8 cellular contexts compared by ENCODE assay signal in the genomic region with DNA sequence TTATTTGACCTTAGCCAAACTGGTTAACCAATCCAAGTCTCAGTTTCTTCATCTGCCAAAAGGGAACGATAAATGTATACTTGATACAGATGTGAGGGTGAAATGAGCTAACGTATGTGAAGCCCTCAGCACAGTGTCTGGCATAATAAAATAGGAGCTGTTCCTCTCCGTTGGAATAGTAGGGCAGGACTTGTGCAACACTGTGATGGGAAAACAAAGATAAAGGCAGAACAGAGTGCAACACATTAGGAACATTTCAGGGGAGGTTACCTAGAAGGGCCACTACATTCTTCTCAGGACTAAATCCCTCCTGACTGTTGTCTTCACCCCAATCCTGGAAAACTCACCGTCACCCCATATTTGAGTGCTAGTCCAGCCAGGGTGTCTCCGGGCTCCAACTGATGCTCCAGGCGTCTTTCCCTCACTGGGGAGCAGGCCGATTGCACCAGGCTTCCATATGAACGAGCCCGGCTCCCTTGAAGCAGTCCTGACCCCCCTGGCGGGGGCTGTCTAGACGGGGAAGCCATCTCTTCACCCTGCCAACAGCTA. TPM values are rescaled to one million over a fixed set of nuclear protein-coding genes. Genes with fewer than 3 reads are reported as not detected.
DNase-seq lines count a peak whose midpoint lies in the region; ATAC-seq and TF ChIP-seq lines count a peak whose summit lies in the region.

No MANE protein-coding gene starts in this region.

- ATAC-seq in gastroesophageal sphincter: peak; percentile 33
- no peak for ATAC-seq in HG03457 (IDR thresholded peaks at IDR 0.05; ENCODE audit: unreplicated experiment)

- no peak for TF ChIP-seq EP300 in gastroesophageal sphincter (IDR thresholded peaks at IDR 0.05)

- H3K4me1 ChIP-seq in gastroesophageal sphincter (peaks cover 4 to 63% (median 22%) of the 10 kb centered on the region in 3 donors), rectal smooth muscle tissue (ENCODE audit: control insufficient read depth, insufficient read depth, low read length) (peaks cover 8% of the 10 kb centered on the region)

- H3K9me3 ChIP-seq in gastroesophageal sphincter: no peaks in the 10 kb centered on the region

- WGBS in gastroesophageal sphincter (ENCODE audit: low coverage in 1 of 2), 2 donors: 16 to 31% methylated on average over 5 to 6 of the region's 11 CpGs

- peak overlapping the region; percentile 63 for H3K9ac ChIP-seq in rectal smooth muscle tissue (ENCODE audit: low read length)

- no peaks in the 10 kb centered on the region for H3K27me3 ChIP-seq in GM06990 (replicated peaks; ENCODE audit: control insufficient read depth, insufficient read depth, low read length)
- H3K27me3 ChIP-seq in gastroesophageal sphincter: no peaks in the 10 kb centered on the region
- no peaks in the 10 kb centered on the region for H3K27me3 ChIP-seq in rectal smooth muscle tissue (ENCODE audit: control insufficient read depth, insufficient read depth, low read length)

- DNase-seq in GM06990 (ENCODE audit: extremely low read depth, insufficient read length) (no peak), germinal center (ENCODE audit: low spot score) (no peak), NCI-H510A (lab: John Stamatoyannopoulos, UW) (no peak), GDM1 (lab: John Stamatoyannopoulos, UW) (no peak)

- peak in 1 of 2 donors; percentile 16 for TF ChIP-seq POLR2A in gastroesophageal sphincter (IDR thresholded peaks at IDR 0.05)

- H3K4me3 ChIP-seq in GM06990 (replicated peaks; ENCODE audit: low read depth, low read length) (peak overlapping the region; percentile 69), WI38 (ENCODE audit: low read depth, low read length) (peak overlapping the region; percentile 99), gastroesophageal sphincter (peak overlapping the region; percentile 70 to 96), rectal smooth muscle tissue (ENCODE audit: low read length) (peak overlapping the region; percentile 97)

- H3K36me3 ChIP-seq in GM06990 (ENCODE audit: control insufficient read depth, insufficient read depth, low read length) (peaks cover 6% of the 10 kb centered on the region), gastroesophageal sphincter (peaks cover 0 to 52% of the 10 kb centered on the region in 2 donors), rectal smooth muscle tissue (ENCODE audit: control insufficient read depth, insufficient read depth, low read length) (peaks cover 13% of the 10 kb centered on the region)

- TF ChIP-seq CTCF in GM06990 (IDR thresholded peaks at IDR 0.05; ENCODE audit: insufficient read depth, low read length, poor library complexity, severe bottlenecking) (no peak), WI38 (IDR thresholded peaks at IDR 0.05; ENCODE audit: low read depth, low read length) (no peak), gastroesophageal sphincter (IDR thresholded peaks at IDR 0.05) (no peak)

- peak overlapping the region; percentile 84 to 96 (median 90) for H3K27ac ChIP-seq in gastroesophageal sphincter
- peak overlapping the region; percentile 95 for H3K27ac ChIP-seq in rectal smooth muscle tissue (ENCODE audit: low read depth, low read length)

RNA-seq across cellular contexts. Expression of a gene that starts 0.9 kb away (rescaled TPM):
- 10 to 100 TPM; 14.0 to 28.6 (median 14.4) TPM for total RNA-seq in gastroesophageal sphincter

RNA-seq across cellular contexts. Expression of a gene that starts 1.1 kb away (rescaled TPM):
- total RNA-seq in gastroesophageal sphincter: 10 to 100 TPM; 18.7 to 32.0 (median 25.6) TPM

RNA-seq across cellular contexts. Expression of a gene that starts 8.4 kb away (rescaled TPM):
- 1 to 10 TPM in 3 of 4 donors, under 1 TPM in 1; 0.85 to 7.2 (median 4.4) TPM for total RNA-seq in gastroesophageal sphincter

RNA-seq across cellular contexts. Expression of a gene that starts 11.0 kb away (rescaled TPM):
- 1 to 10 TPM in 1 of 4 donors, not detected in 3; 2.2 TPM for total RNA-seq in gastroesophageal sphincter

RNA-seq across cellular contexts. Expression of a gene that starts 18.4 kb away (rescaled TPM):
- total RNA-seq in gastroesophageal sphincter: 10 to 100 TPM in 1 of 4 donors, 1 to 10 TPM in 3; 6.1 to 13.9 (median 8.0) TPM
